ENCODE assay signal across 17 cellular contexts in genomic region chr1:51960262-51960661, GRCh38. TPM values are rescaled to one million over a fixed set of nuclear protein-coding genes. Genes with fewer than 3 reads are reported as not detected.
A peak's percentile ranks its signal among the peaks of the same experiment; 100 is the strongest.
DNase-seq lines count a peak whose midpoint lies in the region; ATAC-seq, FAIRE-seq and TF ChIP-seq lines count a peak whose summit lies in the region.
"Had no signal": no experiment of that assay in that cellular context is flagged by ENCODE, and none has a peak within 500 bp of the region (broad histone marks: within the 10 kb centered on the region; RNA-seq: fewer than 3 reads in every experiment).

No MANE protein-coding gene starts in this region.

- 19% methylated on average over 3 of the region's 3 CpGs for WGBS in K562 (ENCODE audit: insufficient coverage, low coverage, missing lambda C conversion rate)
- WGBS in small intestine, 3 donors, result 38 to 52% (median 41%) methylated on average over 3 of the region's 3 CpGs

- no peaks in the 10 kb centered on the region for H3K79me2 ChIP-seq in K562 (ENCODE audit: control insufficient read depth, insufficient read depth, low read length)

- CTCF ChIA-PET in K562 (lab: Yijun Ruan, JAX; ENCODE audit: low intra/inter-chr PET ratio), result no interaction called here

- ATAC-seq in K562, result no peak; the same call in 2 of the 3 replicates

- no peak overlapping the region for H3K9ac ChIP-seq in K562 (ENCODE audit: insufficient read depth in 1 of 2, low read depth in 2 of 2, low read length in 2 of 2)

- no TSS peak for BruUV-seq in K562 (replicated peaks; lab: Mats Ljungman, UMichigan)

- H3K27ac ChIP-seq in K562 (ENCODE audit: extremely low read depth, low read depth, low read length) (no peak overlapping the region), small intestine (ENCODE audit: low read depth in 1 of 2, low read length in 1 of 2) (no peak overlapping the region)
- H3K27ac ChIP-seq: prostate gland had no signal

- H4K20me1 ChIP-seq in K562 (replicated peaks; ENCODE audit: control insufficient read depth, insufficient read depth, low read length), result no peaks in the 10 kb centered on the region

- TF ChIP-seq POLR2A in K562 (conservative IDR thresholded peaks at IDR 0.05), result no peak

- H3K9me3 Mint-ChIP-seq in activated T-cell treated with anti-CD3 and anti-CD28 coated beads, Interleukin-2, amount 50 U/mL, for 24 hours, result no peaks in the 10 kb centered on the region
- H3K9me3 Mint-ChIP-seq: activated naive CD8-positive, alpha-beta T cell treated with anti-CD3 and anti-CD28 coated beads, Interleukin-2, amount 10 ng/mL, durations not matched to agents 7 days and 5 days; CD4-positive, alpha-beta T cell had no signal

- H3K27ac Mint-ChIP-seq in activated T-cell treated with anti-CD3 and anti-CD28 coated beads, Interleukin-2, amount 50 U/mL, for 24 hours, result no peak overlapping the region
- H3K27ac Mint-ChIP-seq: activated naive CD8-positive, alpha-beta T cell treated with anti-CD3 and anti-CD28 coated beads, Interleukin-2, amount 10 ng/mL, durations not matched to agents 7 days and 5 days; CD4-positive, alpha-beta T cell; naive B cell had no signal

- no peak overlapping the region for H2AFZ ChIP-seq in K562 (ENCODE audit: low read depth, low read length)

- H3K9me3 ChIP-seq in K562 (replicated peaks; ENCODE audit: control insufficient read depth, insufficient read depth, low read depth, low read length) (no peaks in the 10 kb centered on the region), small intestine (ENCODE audit: control insufficient read depth, low read depth) (no peaks in the 10 kb centered on the region)
- H3K9me3 ChIP-seq: prostate gland had no signal

- H3K4me3 Mint-ChIP-seq in activated T-cell treated with anti-CD3 and anti-CD28 coated beads, Interleukin-2, amount 50 U/mL, for 24 hours, result no peak overlapping the region
- H3K4me3 Mint-ChIP-seq: activated naive CD8-positive, alpha-beta T cell treated with anti-CD3 and anti-CD28 coated beads, Interleukin-2, amount 10 ng/mL, durations not matched to agents 7 days and 5 days; CD4-positive, alpha-beta T cell had no signal

- no peak for TF ChIP-seq EP300 in K562 (IDR thresholded peaks at IDR 0.05; ENCODE audit: low read length)

- H3K4me1 ChIP-seq in K562 (replicated peaks in 1 of 2; ENCODE audit: control insufficient read depth in 2 of 2, insufficient read depth in 2 of 2, low read length in 2 of 2) (peaks cover 12 to 51% of the 10 kb centered on the region in 2 experiments), small intestine (ENCODE audit: control insufficient read depth in 2 of 2, insufficient read depth in 1 of 2, low read depth in 1 of 2, low read length in 1 of 2) (no peaks in the 10 kb centered on the region)

- TF ChIP-seq CTCF in K562 (IDR thresholded peaks at IDR 0.05 in 2 of 3, conservative IDR thresholded peaks at IDR 0.05 in 1 of 3; ENCODE audit: insufficient read depth in 2 of 3, low read depth in 1 of 3, low read length in 3 of 3), result no peak

- H3K36me3 ChIP-seq in K562 (ENCODE audit: control insufficient read depth, insufficient read depth, low read length) (no peaks in the 10 kb centered on the region), small intestine (ENCODE audit: control insufficient read depth in 2 of 2, insufficient read depth in 2 of 2, low read length in 2 of 2) (no peaks in the 10 kb centered on the region)
- H3K36me3 ChIP-seq: prostate gland had no signal

- intact Hi-C loops in K562 (cut with micrococcal nuclease), result no loop called here

- TF ChIP-seq RAD21 in K562 (CRISPR knock-in tag; conservative IDR thresholded peaks at IDR 0.05 in 1 of 2, IDR thresholded peaks at IDR 0.05 in 1 of 2), result no peak

- H3K27me3 ChIP-seq in K562 (ENCODE audit: control insufficient read depth in 2 of 2, insufficient read depth in 2 of 2, low read length in 2 of 2) (0 out of 5 replicates have a peak, but pooled peaks cover 0 to 7% of the 10 kb centered on the region in 2 experiments), small intestine (ENCODE audit: control insufficient read depth in 2 of 2, insufficient read depth in 2 of 2, low read length in 2 of 2) (peaks cover 0 to 2% of the 10 kb centered on the region in 2 donors)

- POLR2A ChIA-PET in K562 (lab: Yijun Ruan, JAX), result interaction anchor here (0.6 to 0.8 kb wide), 3 partner anchors 19 to 1157 kb away, joined by 3 read pairs; no protein-coding TSS in a partner anchor

- no peak overlapping the region for H3K4me2 ChIP-seq in K562 (ENCODE audit: insufficient read depth, low read length)

- H3K36me3 Mint-ChIP-seq in activated T-cell treated with anti-CD3 and anti-CD28 coated beads, Interleukin-2, amount 50 U/mL, for 24 hours (ENCODE audit: low read depth), result no peaks in the 10 kb centered on the region
- H3K36me3 Mint-ChIP-seq: activated naive CD8-positive, alpha-beta T cell treated with anti-CD3 and anti-CD28 coated beads, Interleukin-2, amount 10 ng/mL, durations not matched to agents 7 days and 5 days; naive B cell had no signal

- H3K4me3 ChIP-seq in K562, result no peak overlapping the region
- H3K4me3 ChIP-seq in small intestine (ENCODE audit: low read depth in 1 of 2, low read length in 2 of 2), result no peak overlapping the region
- H3K4me3 ChIP-seq: prostate gland had no signal

- peaks cover 3% of the 10 kb centered on the region for H3K4me1 Mint-ChIP-seq in activated T-cell treated with anti-CD3 and anti-CD28 coated beads, Interleukin-2, amount 50 U/mL, for 24 hours (ENCODE audit: low read depth)

- peaks cover 5% of the 10 kb centered on the region for H3K27me3 Mint-ChIP-seq in activated T-cell treated with anti-CD3 and anti-CD28 coated beads, Interleukin-2, amount 50 U/mL, for 24 hours

- FAIRE-seq in K562 (lab: Jason Lieb, UNC) (no peak), small intestine (lab: Jason Lieb, UNC) (no peak)
- FAIRE-seq: A204.1 had no signal

- DNase-seq in NCI-H2081 (lab: John Stamatoyannopoulos, UW), result peak; percentile 33 to 70
- no peak for DNase-seq in NCI-H2081 treated with DMSO at 0.1 percent for 48 hours (lab: John Stamatoyannopoulos, UW)
- DNase-seq in NCI-H2196 treated with DMSO at 0.1 percent for 48 hours (lab: John Stamatoyannopoulos, UW; ENCODE audit: unreplicated experiment), result peak; percentile 37
- DNase-seq in K562 (ENCODE audit: extremely low read depth in 1 of 4, low spot score in 3 of 4), result no peak
- peak; percentile 16 for DNase-seq in small intestine
- no peak for DNase-seq in NCI-H345 treated with DMSO at 0.1 percent for 48 hours (lab: John Stamatoyannopoulos, UW; ENCODE audit: unreplicated experiment)
- DNase-seq in activated T-cell treated with anti-CD3 and anti-CD28 coated beads, Interleukin-2, amount 50 U/mL, for 24 hours, result no peak
- DNase-seq in HT-29 (ENCODE audit: low spot score), result no peak
- DNase-seq: activated CD4-positive, alpha-beta T cell treated with anti-CD3 and anti-CD28 coated beads, Interleukin-2, amount 50 U/mL, for 4 hours; activated naive CD8-positive, alpha-beta T cell treated with anti-CD3 and anti-CD28 coated beads, Interleukin-2, amount 10 ng/mL, durations not matched to agents 7 days and 5 days; activated T-cell treated with anti-CD3 and anti-CD28 coated beads, Interleukin-2, amount 50 U/mL, for 48 hours; CD4-positive, alpha-beta T cell; central memory CD4-positive, alpha-beta T cell; foreskin melanocyte; naive B cell had no signal

- in situ Hi-C loops in K562 (cut with MboI), result no loop called here

- no peaks in the 10 kb centered on the region for H3K9me1 ChIP-seq in K562 (ENCODE audit: control insufficient read depth, insufficient read depth, low read length)

TF ChIP-seq in K562, 482 proteins besides CTCF, POLR2A, EP300 and RAD21 (continues in another document):
- TF ChIP-seq CEBPB (tag; IDR thresholded peaks at IDR 0.05) (peak; percentile 81), NR4A1 (CRISPR knock-in tag; IDR thresholded peaks at IDR 0.05) (no peak), NR4A1 (tag; IDR thresholded peaks at IDR 0.05) (no peak), CEBPG (CRISPR knock-in tag; IDR thresholded peaks at IDR 0.05) (0 out of 2 replicates have a peak, but pooled peaks have one; percentile 10), CEBPG (tag; conservative IDR thresholded peaks at IDR 0.05 in 1 of 2, IDR thresholded peaks at IDR 0.05 in 1 of 2) (no peak)

RNA-seq across cellular contexts. Expression of gene RAB3B, which starts 30.2 kb away (rescaled TPM):
- total RNA-seq in K562 (2011; cell fraction: chromatin; rRNA removed; ENCODE audit: low replicate concordance), result 0.12 and 0.18 TPM in 2 replicates
- under 0.01 and 0.13 TPM in 2 replicates for total RNA-seq in K562 (2011; cell fraction: nucleolus; rRNA removed)
- 0.22 and 0.23 TPM in 2 replicates for total RNA-seq in K562 (2011; cell fraction: nucleoplasm; rRNA removed)
- 0.18 and 0.33 TPM in 2 replicates for total RNA-seq in K562 (2014; rRNA removed)
- total RNA-seq in K562 (2014; rRNA removed; fragmentation: Illumina TruSeq; extraction: Trizol), result 0.40 and 0.51 TPM in 2 replicates
- total RNA-seq in K562 (2015; rRNA removed; fragmentation: Illumina TruSeq; extraction: Trizol), result 0.34 and 0.43 TPM in 2 replicates
- total RNA-seq in K562 (2021), result 0.34 and 0.47 TPM in 2 replicates
- 0.07 TPM in 2 replicates for polyA plus RNA-seq in K562 (2011; rRNA removed)
- 0.04 and 0.06 TPM in 2 replicates for polyA plus RNA-seq in K562 (2011; cell fraction: cytosol; rRNA removed)
- polyA plus RNA-seq in K562 (2011; cell fraction: nucleus; rRNA removed), result 0.06 and 0.07 TPM in 2 replicates
- polyA plus RNA-seq in K562 (2012), result 0.44 and 1.3 TPM in 2 replicates
- polyA plus RNA-seq in K562 (2014; fragmentation: Illumina TruSeq; extraction: Trizol), result 0.44 and 0.45 TPM in 2 replicates
- polyA plus RNA-seq in K562 (2014; fragmentation: Nextera tagmentation; extraction: Ambion mirVana), result under 1 TPM; 0.13 to 0.14 TPM
- 0.19 and 0.27 TPM in 2 replicates for polyA plus RNA-seq in K562 (2014; rRNA removed)
- 0.12 and 0.14 TPM in 2 replicates for polyA minus RNA-seq in K562 (2011; rRNA and poly(A)+ RNA removed)
- polyA minus RNA-seq in K562 (2011; cell fraction: cytosol; rRNA and poly(A)+ RNA removed), result 0.10 and 0.18 TPM in 2 replicates
- polyA minus RNA-seq in K562 (2011; cell fraction: nucleus; rRNA and poly(A)+ RNA removed), result under 0.01 TPM in 2 replicates
- polyA plus RNA-seq in small intestine, result 1 to 10 TPM in 1 of 3 donors, under 1 TPM in 2; 0.22 to 4.6 (median 0.27) TPM
- total RNA-seq in HT-29 (2014; rRNA removed; shearing (Covaris generic)), result 0.20 and 0.26 TPM in 2 replicates
- total RNA-seq: CD4-positive, alpha-beta T cell had no signal

Comparison
In these comparisons a context has a peak if more than half of its experiments do, and no peak if none do; other contexts are left out.
1. DNase-seq: peak in NCI-H2081 (2 of 2), NCI-H2196 treated with DMSO at 0.1 percent for 48 hours (single experiment) and small intestine (single experiment); none in NCI-H2081 treated with DMSO at 0.1 percent for 48 hours (single experiment), K562 (0 of 4), NCI-H345 treated with DMSO at 0.1 percent for 48 hours (single experiment), activated T-cell treated with anti-CD3 and anti-CD28 coated beads, Interleukin-2, amount 50 U/mL, for 24 hours (single experiment) and HT-29 (single experiment).